ENCODE assay signal across 17 cellular contexts in the genomic region with DNA sequence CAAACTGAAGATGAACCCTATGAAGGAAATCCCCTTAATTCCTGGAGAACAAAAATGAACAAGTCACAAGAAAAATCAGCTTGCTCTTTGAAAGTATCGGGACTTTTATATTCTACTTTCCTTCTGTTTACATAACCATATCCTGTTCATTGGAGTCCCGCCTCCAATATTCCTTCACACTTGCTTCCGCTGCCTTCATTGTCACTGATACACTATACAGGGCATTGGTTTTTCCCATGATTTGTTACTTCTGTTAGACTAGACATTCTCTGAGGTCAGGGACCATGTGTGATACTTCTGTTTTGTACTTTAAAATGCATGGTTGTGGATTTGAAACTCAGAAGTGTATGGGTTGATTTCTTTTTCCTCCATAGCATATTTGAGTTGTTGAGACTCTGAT. TPM values are rescaled to one million over a fixed set of nuclear protein-coding genes. Genes with fewer than 3 reads are reported as not detected.
DNase-seq lines count a peak whose midpoint lies in the region; ATAC-seq and TF ChIP-seq lines count a peak whose summit lies in the region.
"Had no signal": no experiment of that assay in that cellular context is flagged by ENCODE, and none has a peak within 500 bp of the region (broad histone marks: within the 10 kb centered on the region; RNA-seq: fewer than 3 reads in every experiment).

No MANE protein-coding gene starts in this region.

- H3K4me3 Mint-ChIP-seq in activated naive CD4-positive, alpha-beta T cell treated with anti-CD3 and anti-CD28 coated beads for 36 hours = no peak overlapping the region
- no peak overlapping the region for H3K4me3 Mint-ChIP-seq in CD8-positive, alpha-beta T cell
- H3K4me3 Mint-ChIP-seq in WTC11 = no peak overlapping the region
- H3K4me3 Mint-ChIP-seq in naive thymus-derived CD4-positive, alpha-beta T cell = peak overlapping the region in 7 of 10 donors; percentile 27 to 72 (median 61)
- H3K4me3 Mint-ChIP-seq: CD8-positive, alpha-beta memory T cell; GM23338 had no signal

- H3K4me1 ChIP-seq in CD8-positive, alpha-beta T cell (ENCODE audit: insufficient read depth, low read length) = peaks cover 27% of the 10 kb centered on the region
- H3K4me1 ChIP-seq in naive thymus-derived CD4-positive, alpha-beta T cell (ENCODE audit: control insufficient read depth in 2 of 2, insufficient read depth in 2 of 2, low read length in 2 of 2) = peaks cover 16 to 24% of the 10 kb centered on the region in 2 donors
- H3K4me1 ChIP-seq: A549, BE2C, Caco-2 had no signal

- H3K4me3 ChIP-seq in CD8-positive, alpha-beta T cell (ENCODE audit: low read depth, low read length) = no peak overlapping the region
- no peak overlapping the region for H3K4me3 ChIP-seq in naive thymus-derived CD4-positive, alpha-beta T cell (ENCODE audit: low read length)
- H3K4me3 ChIP-seq: A549, GM12878, GM23338 had no signal

- no peaks in the 10 kb centered on the region for H3K36me3 ChIP-seq in CD8-positive, alpha-beta T cell (ENCODE audit: insufficient read depth, low read length)
- peaks cover 0 to 6% (median 0%) of the 10 kb centered on the region in 3 experiments for H3K36me3 ChIP-seq in naive thymus-derived CD4-positive, alpha-beta T cell (ENCODE audit: control insufficient read depth in 2 of 3, insufficient read depth in 3 of 3, low read length in 3 of 3)
- H3K36me3 ChIP-seq: BE2C had no signal

- DNase-seq in activated naive CD4-positive, alpha-beta T cell treated with anti-CD3 and anti-CD28 coated beads for 36 hours = no peak
- no peak for DNase-seq in activated naive CD4-positive, alpha-beta T cell treated with anti-CD3 and anti-CD28 coated beads, Interleukin-2, amount 50 U/mL, for 16 hours
- no peak for DNase-seq in CD8-positive, alpha-beta T cell
- no peak for DNase-seq in WTC11 (ENCODE audit: low spot score)
- no peak for DNase-seq in naive thymus-derived CD4-positive, alpha-beta T cell
- DNase-seq in GM19238 (ENCODE audit: insufficient read length, low spot score) = no peak
- no peak for DNase-seq in posterior vena cava (ENCODE audit: low spot score)
- DNase-seq: BE2C; Caco-2; CD8-positive, alpha-beta memory T cell; DMS53; H7 had no signal

- no peak for ATAC-seq in CD8-positive, alpha-beta T cell
- ATAC-seq in WTC11 = no peak
- ATAC-seq in naive thymus-derived CD4-positive, alpha-beta T cell = no peak
- ATAC-seq: A549, GM12878, GM23338 had no signal

- H3K9me3 Mint-ChIP-seq in activated naive CD4-positive, alpha-beta T cell treated with anti-CD3 and anti-CD28 coated beads for 36 hours = peaks cover 17% of the 10 kb centered on the region
- no peaks in the 10 kb centered on the region for H3K9me3 Mint-ChIP-seq in CD8-positive, alpha-beta T cell
- peaks cover 15% of the 10 kb centered on the region for H3K9me3 Mint-ChIP-seq in WTC11
- H3K9me3 Mint-ChIP-seq in naive thymus-derived CD4-positive, alpha-beta T cell = peaks cover 0 to 20% (median 9%) of the 10 kb centered on the region in 11 donors

- POLR2A ChIA-PET in CD8-positive, alpha-beta T cell (lab: Charles Lee) = no interaction called here
- POLR2A ChIA-PET in WTC11 (lab: Charles Lee) = no interaction called here
- POLR2A ChIA-PET in naive thymus-derived CD4-positive, alpha-beta T cell (lab: Charles Lee) = interaction anchor here (0.7 to 1.0 kb wide), 2 partner anchors 13 to 106 kb away, joined by 3 to 6 read pairs; no protein-coding TSS in a partner anchor

- no peak for TF ChIP-seq CTCF in CD8-positive, alpha-beta T cell (IDR thresholded peaks at IDR 0.05)
- no peak for TF ChIP-seq CTCF in WTC11 (IDR thresholded peaks at IDR 0.05)

- peaks cover 61% of the 10 kb centered on the region for H3K4me1 Mint-ChIP-seq in activated naive CD4-positive, alpha-beta T cell treated with anti-CD3 and anti-CD28 coated beads for 36 hours (ENCODE audit: low read depth)
- H3K4me1 Mint-ChIP-seq in CD8-positive, alpha-beta T cell (ENCODE audit: low read depth) = peaks cover 67% of the 10 kb centered on the region
- no peaks in the 10 kb centered on the region for H3K4me1 Mint-ChIP-seq in WTC11
- H3K4me1 Mint-ChIP-seq in naive thymus-derived CD4-positive, alpha-beta T cell = peaks cover 41 to 78% (median 69%) of the 10 kb centered on the region in 7 donors
- H3K4me1 Mint-ChIP-seq: GM23338 had no signal

- CTCF ChIA-PET in activated naive CD4-positive, alpha-beta T cell treated with anti-CD3 and anti-CD28 coated beads for 36 hours (lab: Charles Lee) = no interaction called here
- CTCF ChIA-PET in CD8-positive, alpha-beta T cell (lab: Charles Lee) = no interaction called here
- CTCF ChIA-PET in WTC11 (lab: Charles Lee) = no interaction called here
- CTCF ChIA-PET in naive thymus-derived CD4-positive, alpha-beta T cell (lab: Charles Lee) = no interaction called here

- no peak overlapping the region for H3K27ac ChIP-seq in CD8-positive, alpha-beta T cell (ENCODE audit: low read depth, low read length)
- no peak overlapping the region for H3K27ac ChIP-seq in naive thymus-derived CD4-positive, alpha-beta T cell (ENCODE audit: low read depth, low read length)
- H3K27ac ChIP-seq: A549, C4-2B, HL-60 had no signal

- H3K27ac Mint-ChIP-seq in activated naive CD4-positive, alpha-beta T cell treated with anti-CD3 and anti-CD28 coated beads for 36 hours = peak overlapping the region; percentile 26
- H3K27ac Mint-ChIP-seq in CD8-positive, alpha-beta T cell = peak overlapping the region; percentile 73
- peak overlapping the region; percentile 87; the same call in 1 of the 2 replicates for H3K27ac Mint-ChIP-seq in WTC11
- H3K27ac Mint-ChIP-seq in naive thymus-derived CD4-positive, alpha-beta T cell = peak overlapping the region in 7 of 9 donors; percentile 54 to 87 (median 81)
- H3K27ac Mint-ChIP-seq: GM23338 had no signal

- intact Hi-C loops in activated naive CD4-positive, alpha-beta T cell treated with anti-CD3 and anti-CD28 coated beads for 36 hours (cut with micrococcal nuclease) = no loop called here
- intact Hi-C loops in CD8-positive, alpha-beta T cell (cut with DNase I, micrococcal nuclease) = no loop called here
- intact Hi-C loops in naive thymus-derived CD4-positive, alpha-beta T cell (cut with micrococcal nuclease) = no loop called here
- intact Hi-C loops in posterior vena cava (cut with DNase I) = no loop called here

- no peaks in the 10 kb centered on the region for H3K9me3 ChIP-seq in CD8-positive, alpha-beta T cell (ENCODE audit: low read length)
- no peaks in the 10 kb centered on the region for H3K9me3 ChIP-seq in naive thymus-derived CD4-positive, alpha-beta T cell (ENCODE audit: control insufficient read depth in 2 of 3, low read length in 3 of 3)
- H3K9me3 ChIP-seq: A549, BE2C, Caco-2 had no signal

- H3K27me3 Mint-ChIP-seq in activated naive CD4-positive, alpha-beta T cell treated with anti-CD3 and anti-CD28 coated beads for 36 hours (ENCODE audit: low read depth) = no peaks in the 10 kb centered on the region
- H3K27me3 Mint-ChIP-seq in CD8-positive, alpha-beta T cell (ENCODE audit: low read depth) = no peaks in the 10 kb centered on the region
- no peaks in the 10 kb centered on the region for H3K27me3 Mint-ChIP-seq in WTC11 (ENCODE audit: low read depth)
- H3K27me3 Mint-ChIP-seq in naive thymus-derived CD4-positive, alpha-beta T cell = no peaks in the 10 kb centered on the region
- H3K27me3 Mint-ChIP-seq: CD8-positive, alpha-beta memory T cell had no signal

- peaks cover 30% of the 10 kb centered on the region for H3K36me3 Mint-ChIP-seq in activated naive CD4-positive, alpha-beta T cell treated with anti-CD3 and anti-CD28 coated beads for 36 hours (ENCODE audit: low read depth)
- H3K36me3 Mint-ChIP-seq in CD8-positive, alpha-beta T cell = peaks cover 45% of the 10 kb centered on the region
- peaks cover 23% of the 10 kb centered on the region for H3K36me3 Mint-ChIP-seq in WTC11
- peaks cover 3 to 52% (median 37%) of the 10 kb centered on the region in 5 donors for H3K36me3 Mint-ChIP-seq in naive thymus-derived CD4-positive, alpha-beta T cell

- no peaks in the 10 kb centered on the region for H3K27me3 ChIP-seq in CD8-positive, alpha-beta T cell (ENCODE audit: insufficient read depth, low read length)
- H3K27me3 ChIP-seq in naive thymus-derived CD4-positive, alpha-beta T cell (ENCODE audit: control insufficient read depth in 2 of 2, insufficient read depth in 2 of 2, low read length in 2 of 2) = no peaks in the 10 kb centered on the region
- H3K27me3 ChIP-seq: BE2C had no signal

TF ChIP-seq in WTC11, 78 proteins besides CTCF, POLR2A, EP300 and RAD21 (continues in another document):
- TF ChIP-seq ZNF671 (CRISPR knock-in tag; IDR thresholded peaks at IDR 0.05) (no peak), MXD4 (CRISPR knock-in tag; IDR thresholded peaks at IDR 0.05; ENCODE audit: borderline replicate concordance) (no peak), ZNF219 (CRISPR knock-in tag; IDR thresholded peaks at IDR 0.05; ENCODE audit: borderline replicate concordance) (no peak), GRHL2 (CRISPR knock-in tag; IDR thresholded peaks at IDR 0.05; ENCODE audit: insufficient replicate concordance, severe bottlenecking) (no peak), ZBTB43 (CRISPR knock-in tag; IDR thresholded peaks at IDR 0.05) (no peak)

RNA-seq across cellular contexts. Expression of gene MCUB, which starts 18.8 kb away (rescaled TPM):
- total RNA-seq in activated naive CD4-positive, alpha-beta T cell treated with anti-CD3 and anti-CD28 coated beads for 36 hours = 10 to 100 TPM; 69.1 to 71.8 TPM
- total RNA-seq in CD8-positive, alpha-beta T cell = 10 to 100 TPM; 84.3 to 91.9 TPM
- total RNA-seq in WTC11 (2021) (11.2 to 26.8 TPM (median 13.1 TPM) in 3 replicates), posterior vena cava (10 to 100 TPM; 17.4 to 18.9 TPM)
- 100 to 1,000 TPM in 4 of 5 experiments, 10 to 100 TPM in 1; 83.4 to 177 (median 114) TPM for total RNA-seq in naive thymus-derived CD4-positive, alpha-beta T cell
- polyA plus RNA-seq in naive thymus-derived CD4-positive, alpha-beta T cell = 100 to 1,000 TPM; 191 to 207 TPM

Comparison
In these comparisons a context has a peak if more than half of its experiments do, and no peak if none do; other contexts are left out.
1. H3K27ac Mint-ChIP-seq: peak in every context shown above with its lines; median percentile 87 in WTC11; 81 in naive thymus-derived CD4-positive, alpha-beta T cell; 73 in CD8-positive, alpha-beta T cell; 26 in activated naive CD4-positive, alpha-beta T cell treated with anti-CD3 and anti-CD28 coated beads for 36 hours.
2. H3K4me3 Mint-ChIP-seq: peak in naive thymus-derived CD4-positive, alpha-beta T cell (7 of 10); none in activated naive CD4-positive, alpha-beta T cell treated with anti-CD3 and anti-CD28 coated beads for 36 hours (single experiment), CD8-positive, alpha-beta T cell (single experiment) and WTC11 (single experiment).